In genomic region chr3:161914703-161915102, GRCh38 we compare ENCODE assay signal across 9 cellular contexts.
A peak's percentile ranks its signal among the peaks of the same experiment; 100 is the strongest.
DNase-seq lines count a peak whose midpoint lies in the region; ATAC-seq, FAIRE-seq and TF ChIP-seq lines count a peak whose summit lies in the region.
"Had no signal": no experiment of that assay in that cellular context is flagged by ENCODE, and none has a peak within 500 bp of the region (broad histone marks: within the 10 kb centered on the region; RNA-seq: fewer than 3 reads in every experiment).

No MANE protein-coding gene starts in this region.

- H3K4me1 ChIP-seq in kidney (ENCODE audit: control insufficient read depth in 1 of 2, insufficient read depth in 1 of 2, low read depth in 1 of 2, low read length in 2 of 2): no peaks in the 10 kb centered on the region

- no peaks in the 10 kb centered on the region for H3K36me3 ChIP-seq in kidney (ENCODE audit: control insufficient read depth in 1 of 2, insufficient read depth in 2 of 2, low read length in 2 of 2)

- H3K27ac ChIP-seq in kidney (ENCODE audit: low read depth in 2 of 2, low read length in 2 of 2): no peak overlapping the region

- H3K4me3 ChIP-seq in kidney (ENCODE audit: low read length in 2 of 2): no peak overlapping the region

- H3K9ac ChIP-seq in kidney (ENCODE audit: low read length in 2 of 2): no peak overlapping the region

- no peak for ATAC-seq in GM21576 (IDR thresholded peaks at IDR 0.05; ENCODE audit: unreplicated experiment)

- FAIRE-seq in kidney (lab: Jason Lieb, UNC) (no peak), GM19239 (lab: Jason Lieb, UNC) (no peak)
- FAIRE-seq: GM18507 had no signal

- H3K9me3 ChIP-seq in kidney (ENCODE audit: control insufficient read depth in 1 of 2, low read length in 2 of 2): no peaks in the 10 kb centered on the region

- DNase-seq in Ammon's horn (ENCODE audit: low spot score): peak; percentile 93
- peak; percentile 79 for DNase-seq in NCI-H1105 treated with DMSO at 0.1 percent for 48 hours (lab: John Stamatoyannopoulos, UW)
- peak in 50 of 56 donors; percentile 1 to 82 (median 30) for DNase-seq in amygdala (lab: John Stamatoyannopoulos, UW)
- DNase-seq in kidney: no peak
- DNase-seq in central memory CD4-positive, alpha-beta T cell: no peak
- no peak for DNase-seq in GM19239 (ENCODE audit: insufficient read length, low spot score)
- no peak for DNase-seq in NK-92 treated with Interleukin-12 subunit alpha and Interleukin-12 subunit beta, amount 100 ng/mL, for 24 hours (lab: John Stamatoyannopoulos, UW)

- peak; percentile 21 for TF ChIP-seq CTCF in kidney (IDR thresholded peaks at IDR 0.05; ENCODE audit: borderline replicate concordance, extremely low read depth, insufficient read depth)

- intact Hi-C loops in kidney (cut with DNase I): no loop called here

Comparison
In these comparisons a context has a peak if more than half of its experiments do, and no peak if none do; other contexts are left out.
1. DNase-seq: peak in Ammon's horn (single experiment), NCI-H1105 treated with DMSO at 0.1 percent for 48 hours (single experiment) and amygdala (50 of 56); none in kidney (single experiment), central memory CD4-positive, alpha-beta T cell (single experiment), GM19239 (single experiment) and NK-92 treated with Interleukin-12 subunit alpha and Interleukin-12 subunit beta, amount 100 ng/mL, for 24 hours (single experiment).